In the genomic region with DNA sequence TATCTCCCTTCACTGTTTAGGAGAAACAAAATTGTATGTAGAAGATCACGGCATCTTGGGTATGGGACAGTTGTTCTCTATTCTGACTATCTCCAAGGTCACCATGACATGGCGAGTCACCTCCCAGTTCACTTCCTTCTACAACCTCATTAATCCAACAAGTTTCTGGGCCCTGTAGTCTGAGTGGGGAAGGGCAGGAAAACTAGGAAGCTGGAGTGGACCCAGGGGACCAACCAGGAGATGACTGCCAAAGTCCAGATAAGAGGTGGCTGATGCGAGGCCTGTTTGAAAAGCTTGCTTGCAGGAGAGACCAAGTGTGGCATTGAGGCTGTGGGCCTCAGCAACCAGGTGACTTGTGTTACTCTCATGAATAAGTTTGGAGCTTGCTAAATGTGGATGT, we compare ENCODE assay signal across 25 cellular contexts.
DNase-seq lines count a peak whose midpoint lies in the region; ATAC-seq and TF ChIP-seq lines count a peak whose summit lies in the region.
"Had no signal": no experiment of that assay in that cellular context is flagged by ENCODE, and none has a peak within 500 bp of the region (broad histone marks: within the 10 kb centered on the region; RNA-seq: fewer than 3 reads in every experiment).

No MANE protein-coding gene starts in this region.

- 78% methylated on average over 2 of the region's 3 CpGs for WGBS in mesenchymal stem cell

- TF ChIP-seq CTCF in GM23338 (conservative IDR thresholded peaks at IDR 0.05; ENCODE audit: low read depth in 2 of 2) = no peak

- no peak overlapping the region for H3K9ac ChIP-seq in mesenchymal stem cell (ENCODE audit: low read length)
- H3K9ac ChIP-seq: BLaER1 treated with 17β-estradiol and CSF1 and Interleukin-3, amounts not matched to agents 10 nM and 100 nM had no signal

- no peak overlapping the region for H3K4me3 Mint-ChIP-seq in GM23338
- H3K4me3 Mint-ChIP-seq: CD4-positive, alpha-beta memory T cell; H9 had no signal

- no peak overlapping the region for H2BK15ac ChIP-seq in mesenchymal stem cell (ENCODE audit: low read depth, poor library complexity, severe bottlenecking)

- H3K4me1 ChIP-seq in GM23338 (ENCODE audit: insufficient read depth) (no peaks in the 10 kb centered on the region), mesenchymal stem cell (ENCODE audit: control insufficient read depth, insufficient read depth, low read depth, low read length) (no peaks in the 10 kb centered on the region)
- H3K4me1 ChIP-seq: Caco-2, Peyer's patch, SJSA1 had no signal

- DNase-seq in DMS53 (lab: John Stamatoyannopoulos, UW) = peak; percentile 6
- no peak for DNase-seq in DMS53 treated with DMSO at 0.1 percent for 48 hours (lab: John Stamatoyannopoulos, UW; ENCODE audit: unreplicated experiment)
- no peak for DNase-seq in GM23338 (ENCODE audit: low spot score)
- peak; percentile 3 for DNase-seq in dermis blood vessel endothelial cell
- DNase-seq in mesenchymal stem cell = no peak
- DNase-seq: ACHN; Caco-2; CD4-positive, alpha-beta memory T cell; EL; GF-D8; H9; NCI-H1092 treated with DMSO at 0.1 percent for 48 hours; NCI-H1436 treated with DMSO at 0.1 percent for 48 hours; NCI-H1930; NCI-H2171 treated with DMSO at 0.1 percent for 48 hours; NCI-H524 treated with DMSO at 0.1 percent for 48 hours; Peyer's patch had no signal

- H3K4me2 ChIP-seq in GM23338 (no peak overlapping the region), mesenchymal stem cell (ENCODE audit: low read length, poor library complexity, severe bottlenecking) (no peak overlapping the region)
- H3K4me2 ChIP-seq: BLaER1 treated with 17β-estradiol and CSF1 and Interleukin-3, amounts not matched to agents 10 nM and 100 nM had no signal

- H4K20me1 ChIP-seq in GM23338 (replicated peaks; ENCODE audit: insufficient read depth) = no peaks in the 10 kb centered on the region
- H4K20me1 ChIP-seq: BLaER1 treated with 17β-estradiol and CSF1 and Interleukin-3, amounts not matched to agents 10 nM and 100 nM had no signal

- H3K4ac ChIP-seq in mesenchymal stem cell (ENCODE audit: low read depth in 1 of 2, low read length in 2 of 2) = peak overlapping the region in 1 of 2 experiments; percentile 61

- no peak overlapping the region for H3K23ac ChIP-seq in mesenchymal stem cell (ENCODE audit: low read length in 2 of 2)

- H3K9me3 Mint-ChIP-seq in GM23338 = no peaks in the 10 kb centered on the region
- H3K9me3 Mint-ChIP-seq: H9 had no signal

- H4K91ac ChIP-seq in mesenchymal stem cell (ENCODE audit: low read length) = no peak overlapping the region

- H3K79me2 ChIP-seq in GM23338 (replicated peaks; ENCODE audit: insufficient read depth) = no peaks in the 10 kb centered on the region

- H3K27me3 ChIP-seq in GM23338 (ENCODE audit: insufficient read depth) (no peaks in the 10 kb centered on the region), mesenchymal stem cell (ENCODE audit: control insufficient read depth in 1 of 2, insufficient read depth in 1 of 2, low read length in 2 of 2) (no peaks in the 10 kb centered on the region)
- H3K27me3 ChIP-seq: BLaER1 treated with 17β-estradiol and CSF1 and Interleukin-3, amounts not matched to agents 10 nM and 100 nM; Peyer's patch; SJSA1 had no signal

- H3K79me1 ChIP-seq in mesenchymal stem cell (replicated peaks; ENCODE audit: low read length, poor library complexity, severe bottlenecking) = no peaks in the 10 kb centered on the region

- H3K27me3 Mint-ChIP-seq in GM23338 (ENCODE audit: insufficient read depth, low read depth, poor library complexity) = no peaks in the 10 kb centered on the region
- H3K27me3 Mint-ChIP-seq: CD4-positive, alpha-beta memory T cell had no signal

- H2BK5ac ChIP-seq in mesenchymal stem cell (ENCODE audit: low read depth, low read length, poor library complexity, severe bottlenecking) = no peak overlapping the region

- peak overlapping the region; percentile 19 for H4K8ac ChIP-seq in mesenchymal stem cell (ENCODE audit: low read length)

- no peaks in the 10 kb centered on the region for H3K9me2 ChIP-seq in GM23338 (ENCODE audit: insufficient read depth)

- H3K27ac ChIP-seq in GM23338 (ENCODE audit: low read depth) (no peak overlapping the region), mesenchymal stem cell (ENCODE audit: low read length, poor library complexity, severe bottlenecking) (no peak overlapping the region)
- H3K27ac ChIP-seq: 22Rv1; BLaER1 treated with 17β-estradiol and CSF1 and Interleukin-3, amounts not matched to agents 10 nM and 100 nM; Peyer's patch; SJSA1 had no signal

- H2AFZ ChIP-seq in GM23338 (0 out of 2 replicates have a peak overlapping the region, but pooled peaks have one; percentile 28), mesenchymal stem cell (ENCODE audit: low read depth, low read length) (peak overlapping the region; percentile 53)

- peak overlapping the region; percentile 21 to 83 for H2BK12ac ChIP-seq in mesenchymal stem cell (ENCODE audit: low read length in 2 of 2)

- H2AK5ac ChIP-seq in mesenchymal stem cell (ENCODE audit: low read length, severe bottlenecking) = no peak overlapping the region

- no peaks in the 10 kb centered on the region for H3K36me3 Mint-ChIP-seq in GM23338 (ENCODE audit: low read depth)
- H3K36me3 Mint-ChIP-seq: CD4-positive, alpha-beta memory T cell had no signal

- no peak overlapping the region for H3K14ac ChIP-seq in mesenchymal stem cell (ENCODE audit: low read length in 2 of 2)

- no peaks in the 10 kb centered on the region for H3K36me3 ChIP-seq in GM23338 (ENCODE audit: insufficient read depth)
- no peaks in the 10 kb centered on the region for H3K36me3 ChIP-seq in mesenchymal stem cell (ENCODE audit: control insufficient read depth in 1 of 2, insufficient read depth in 2 of 2, low read depth in 1 of 2, low read length in 2 of 2)
- H3K36me3 ChIP-seq: BLaER1 treated with 17β-estradiol and CSF1 and Interleukin-3, amounts not matched to agents 10 nM and 100 nM; Peyer's patch; SJSA1 had no signal

- peak overlapping the region; percentile 24 to 41 for H3K18ac ChIP-seq in mesenchymal stem cell (ENCODE audit: low read depth in 1 of 2, low read length in 2 of 2)

- no peaks in the 10 kb centered on the region for H3F3A ChIP-seq in GM23338 (replicated peaks; ENCODE audit: low read depth)

- peaks cover under 1% of the 10 kb centered on the region; the same call in 2 of the 3 replicates for H3K4me1 Mint-ChIP-seq in GM23338
- H3K4me1 Mint-ChIP-seq: CD4-positive, alpha-beta memory T cell had no signal

- no peak overlapping the region for H3K27ac Mint-ChIP-seq in GM23338
- H3K27ac Mint-ChIP-seq: CD4-positive, alpha-beta memory T cell; H9 had no signal

- no peak for ATAC-seq in GM23338
- no peak for ATAC-seq in GM18511 (IDR thresholded peaks at IDR 0.05; ENCODE audit: unreplicated experiment)
- ATAC-seq in GM21717 (IDR thresholded peaks at IDR 0.05; ENCODE audit: unreplicated experiment) = no peak
- ATAC-seq in GM21737 (IDR thresholded peaks at IDR 0.05; ENCODE audit: unreplicated experiment) = no peak
- ATAC-seq: HepG2, K562 had no signal

- no peaks in the 10 kb centered on the region for H3K9me3 ChIP-seq in mesenchymal stem cell (ENCODE audit: control insufficient read depth, low read length)
- H3K9me3 ChIP-seq: BLaER1 treated with 17β-estradiol and CSF1 and Interleukin-3, amounts not matched to agents 10 nM and 100 nM; Caco-2; Peyer's patch; SJSA1 had no signal

- no peak overlapping the region for H2BK120ac ChIP-seq in mesenchymal stem cell (ENCODE audit: low read depth, low read length)

- H3K4me3 ChIP-seq in GM23338 = no peak overlapping the region
- no peak overlapping the region for H3K4me3 ChIP-seq in mesenchymal stem cell (ENCODE audit: insufficient read depth in 1 of 2, low read depth in 1 of 2, low read length in 2 of 2)
- H3K4me3 ChIP-seq: BLaER1 treated with 17β-estradiol and CSF1 and Interleukin-3, amounts not matched to agents 10 nM and 100 nM; K562; Peyer's patch; SJSA1 had no signal

TF ChIP-seq in GM23338, 12 proteins besides CTCF, POLR2A, EP300 and RAD21:
- TF ChIP-seq POLR2AphosphoS5 (IDR thresholded peaks at IDR 0.05; ENCODE audit: low read depth) (no peak), ZNF114 (CRISPR knock-in tag; IDR thresholded peaks at IDR 0.05) (no peak), CREB1 (CRISPR knock-in tag; IDR thresholded peaks at IDR 0.05; ENCODE audit: low read depth) (no peak), JUNB (IDR thresholded peaks at IDR 0.05; ENCODE audit: unreplicated experiment) (no peak)
- TF ChIP-seq, protein P1, sequence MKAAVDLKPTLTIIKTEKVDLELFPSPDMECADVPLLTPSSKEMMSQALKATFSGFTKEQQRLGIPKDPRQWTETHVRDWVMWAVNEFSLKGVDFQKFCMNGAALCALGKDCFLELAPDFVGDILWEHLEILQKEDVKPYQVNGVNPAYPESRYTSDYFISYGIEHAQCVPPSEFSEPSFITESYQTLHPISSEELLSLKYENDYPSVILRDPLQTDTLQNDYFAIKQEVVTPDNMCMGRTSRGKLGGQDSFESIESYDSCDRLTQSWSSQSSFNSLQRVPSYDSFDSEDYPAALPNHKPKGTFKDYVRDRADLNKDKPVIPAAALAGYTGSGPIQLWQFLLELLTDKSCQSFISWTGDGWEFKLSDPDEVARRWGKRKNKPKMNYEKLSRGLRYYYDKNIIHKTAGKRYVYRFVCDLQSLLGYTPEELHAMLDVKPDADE (IDR thresholded peaks at IDR 0.05) = no peak
- TF ChIP-seq, protein P2, sequence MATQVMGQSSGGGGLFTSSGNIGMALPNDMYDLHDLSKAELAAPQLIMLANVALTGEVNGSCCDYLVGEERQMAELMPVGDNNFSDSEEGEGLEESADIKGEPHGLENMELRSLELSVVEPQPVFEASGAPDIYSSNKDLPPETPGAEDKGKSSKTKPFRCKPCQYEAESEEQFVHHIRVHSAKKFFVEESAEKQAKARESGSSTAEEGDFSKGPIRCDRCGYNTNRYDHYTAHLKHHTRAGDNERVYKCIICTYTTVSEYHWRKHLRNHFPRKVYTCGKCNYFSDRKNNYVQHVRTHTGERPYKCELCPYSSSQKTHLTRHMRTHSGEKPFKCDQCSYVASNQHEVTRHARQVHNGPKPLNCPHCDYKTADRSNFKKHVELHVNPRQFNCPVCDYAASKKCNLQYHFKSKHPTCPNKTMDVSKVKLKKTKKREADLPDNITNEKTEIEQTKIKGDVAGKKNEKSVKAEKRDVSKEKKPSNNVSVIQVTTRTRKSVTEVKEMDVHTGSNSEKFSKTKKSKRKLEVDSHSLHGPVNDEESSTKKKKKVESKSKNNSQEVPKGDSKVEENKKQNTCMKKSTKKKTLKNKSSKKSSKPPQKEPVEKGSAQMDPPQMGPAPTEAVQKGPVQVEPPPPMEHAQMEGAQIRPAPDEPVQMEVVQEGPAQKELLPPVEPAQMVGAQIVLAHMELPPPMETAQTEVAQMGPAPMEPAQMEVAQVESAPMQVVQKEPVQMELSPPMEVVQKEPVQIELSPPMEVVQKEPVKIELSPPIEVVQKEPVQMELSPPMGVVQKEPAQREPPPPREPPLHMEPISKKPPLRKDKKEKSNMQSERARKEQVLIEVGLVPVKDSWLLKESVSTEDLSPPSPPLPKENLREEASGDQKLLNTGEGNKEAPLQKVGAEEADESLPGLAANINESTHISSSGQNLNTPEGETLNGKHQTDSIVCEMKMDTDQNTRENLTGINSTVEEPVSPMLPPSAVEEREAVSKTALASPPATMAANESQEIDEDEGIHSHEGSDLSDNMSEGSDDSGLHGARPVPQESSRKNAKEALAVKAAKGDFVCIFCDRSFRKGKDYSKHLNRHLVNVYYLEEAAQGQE (IDR thresholded peaks at IDR 0.05; ENCODE audit: unreplicated experiment) = no peak

Comparison
In these comparisons a context has a peak if more than half of its experiments do, and no peak if none do; other contexts are left out.
1. DNase-seq: peak in DMS53 (single experiment) and dermis blood vessel endothelial cell (single experiment); none in DMS53 treated with DMSO at 0.1 percent for 48 hours (single experiment), GM23338 (single experiment) and mesenchymal stem cell (single experiment).